Comparison of ENCODE assay signal across 39 cellular contexts in genomic region chr4:179569549-179569948, GRCh38.
"Had no signal": no experiment of that assay in that cellular context is flagged by ENCODE, and none has a peak within 500 bp of the region (broad histone marks: within the 10 kb centered on the region; RNA-seq: fewer than 3 reads in every experiment).

No MANE protein-coding gene starts in this region.

- H3K4me1 ChIP-seq: adrenal gland, ascending aorta, body of pancreas, breast epithelium had no signal

- H3K4me3 Mint-ChIP-seq: activated naive CD4-positive, alpha-beta T cell treated with anti-CD3 and anti-CD28 coated beads for 36 hours; activated naive CD4-positive, alpha-beta T cell treated with anti-CD3 and anti-CD28 coated beads, Interleukin-2, amount 10 ng/mL, durations not matched to agents 7 days and 5 days; activated naive CD4-positive, alpha-beta T cell treated with anti-CD3 and anti-CD28 coated beads, Interleukin-2, amount 50 U/mL, for 24 hours; activated naive CD8-positive, alpha-beta T cell; activated naive CD8-positive, alpha-beta T cell treated with anti-CD3 and anti-CD28 coated beads for 36 hours; activated naive CD8-positive, alpha-beta T cell treated with anti-CD3 and anti-CD28 coated beads, Interleukin-2, amount 10 ng/mL, durations not matched to agents 7 days and 5 days; activated naive CD8-positive, alpha-beta T cell treated with anti-CD3 and anti-CD28 coated beads, Interleukin-2, amount 50 U/mL, for 24 hours; activated T-cell treated with anti-CD3 and anti-CD28 coated beads, Interleukin-2, amount 50 U/mL, for 24 hours; activated T-cell treated with anti-CD3 and anti-CD28 coated beads, Interleukin-2, amount 50 U/mL, for 4 hours; activated T-cell treated with anti-CD3 and anti-CD28 coated beads, Interleukin-2, amount 50 U/mL, for 72 hours; activated T-helper 1 cell treated with anti-CD3 and anti-CD28 coated beads, Interleukin-12 subunit alpha, Interleukin-12 subunit beta, Interleukin-2, Interleukin-4 antibody, amounts not matched to agents 30 ng/mL and 10 ng/mL and 1 ng/mL, durations not matched to agents 14 hours and 24 hours and 36 hours; activated T-helper 17 cell treated with anti-CD3 and anti-CD28 coated beads, Interleukin-2, amount 50 U/mL, for 72 hours; brain; central memory CD8-positive, alpha-beta T cell had no signal

- DNase-seq: activated effector memory CD4-positive, alpha-beta T cell treated with anti-CD3 and anti-CD28 coated beads, Interleukin-2, amount 50 U/mL, for 16 hours; activated effector memory CD4-positive, alpha-beta T cell treated with Interleukin-2 at 50 U/mL for 16 hours; activated gamma-delta T cell; activated gamma-delta T cell treated with Interleukin-2 at 50 U/mL for 16 hours; activated naive CD4-positive, alpha-beta T cell; activated naive CD4-positive, alpha-beta T cell treated with anti-CD3 and anti-CD28 coated beads for 36 hours; activated naive CD4-positive, alpha-beta T cell treated with anti-CD3 and anti-CD28 coated beads, Interleukin-2, amount 10 ng/mL, durations not matched to agents 7 days and 5 days; activated naive CD4-positive, alpha-beta T cell treated with anti-CD3 and anti-CD28 coated beads, Interleukin-2, amount 50 U/mL, for 16 hours; activated naive CD4-positive, alpha-beta T cell treated with Interleukin-2 at 50 U/mL for 16 hours; activated naive CD8-positive, alpha-beta T cell treated with anti-CD3 and anti-CD28 coated beads for 36 hours; activated naive CD8-positive, alpha-beta T cell treated with anti-CD3 and anti-CD28 coated beads, Interleukin-2, amount 10 ng/mL, durations not matched to agents 7 days and 5 days; activated naive CD8-positive, alpha-beta T cell treated with anti-CD3 and anti-CD28 coated beads, Interleukin-2, amount 50 U/mL, for 24 hours; activated T-cell treated with anti-CD3 and anti-CD28 coated beads, Interleukin-2, amount 50 U/mL, for 24 hours; activated T-cell treated with anti-CD3 and anti-CD28 coated beads, Interleukin-2, amount 50 U/mL, for 4 hours; activated T-cell treated with anti-CD3 and anti-CD28 coated beads, Interleukin-2, amount 50 U/mL, for 48 hours; activated T-cell treated with anti-CD3 and anti-CD28 coated beads, Interleukin-2, amount 50 U/mL, for 72 hours; adrenal gland; amniotic stem cell; amygdala; anterior cingulate cortex; aorta; body of pancreas; brain microvascular endothelial cell; caudate nucleus; central memory CD4-positive, alpha-beta T cell; cerebellar nuclear complex had no signal

- H3K27me3 ChIP-seq: adrenal gland, ascending aorta, body of pancreas, brain microvascular endothelial cell, breast epithelium, cardiac muscle cell had no signal

- H3K27ac Mint-ChIP-seq: activated naive CD4-positive, alpha-beta T cell treated with anti-CD3 and anti-CD28 coated beads for 36 hours; activated naive CD4-positive, alpha-beta T cell treated with anti-CD3 and anti-CD28 coated beads, Interleukin-2, amount 10 ng/mL, durations not matched to agents 7 days and 5 days; activated naive CD4-positive, alpha-beta T cell treated with anti-CD3 and anti-CD28 coated beads, Interleukin-2, amount 50 U/mL, for 24 hours; activated naive CD4-positive, alpha-beta T cell treated with anti-CD3 and anti-CD28 coated beads, Interleukin-2, amount 50 U/mL, for 72 hours; activated naive CD8-positive, alpha-beta T cell; activated naive CD8-positive, alpha-beta T cell treated with anti-CD3 and anti-CD28 coated beads for 36 hours; activated naive CD8-positive, alpha-beta T cell treated with anti-CD3 and anti-CD28 coated beads, Interleukin-2, amount 10 ng/mL, durations not matched to agents 7 days and 5 days; activated naive CD8-positive, alpha-beta T cell treated with anti-CD3 and anti-CD28 coated beads, Interleukin-2, amount 50 U/mL, for 24 hours; activated T-cell treated with anti-CD3 and anti-CD28 coated beads, Interleukin-2, amount 50 U/mL, for 24 hours; activated T-helper 1 cell treated with anti-CD3 and anti-CD28 coated beads, Interleukin-12 subunit alpha, Interleukin-12 subunit beta, Interleukin-2, Interleukin-4 antibody, amounts not matched to agents 30 ng/mL and 10 ng/mL and 1 ng/mL, durations not matched to agents 14 hours and 24 hours and 36 hours; activated T-helper 17 cell treated with anti-CD3 and anti-CD28 coated beads, Interleukin-2, amount 50 U/mL, for 72 hours; activated T-helper 2 cell treated with anti-CD3 and anti-CD28 coated beads, Interferon-gamma antibody, Interleukin-2, Interleukin-4, amounts not matched to agents 10 μg/mL and 5 μg/mL and 100 μg/mL, durations not matched to agents 14 hours and 24 hours and 36 hours; brain had no signal

- H3K9me3 ChIP-seq: ascending aorta, body of pancreas had no signal

- ATAC-seq: activated naive CD4-positive, alpha-beta T cell treated with anti-CD3 and anti-CD28 coated beads, Interleukin-2, amount 50 U/mL, for 72 hours; activated naive CD8-positive, alpha-beta T cell treated with anti-CD3 and anti-CD28 coated beads, Interleukin-2, amount 50 U/mL, for 24 hours; activated T-cell treated with anti-CD3 and anti-CD28 coated beads, Interleukin-2, amount 50 U/mL, for 4 hours; activated T-cell treated with anti-CD3 and anti-CD28 coated beads, Interleukin-2, amount 50 U/mL, for 72 hours; activated T-helper 17 cell treated with anti-CD3 and anti-CD28 coated beads, Interleukin-2, amount 50 U/mL, for 72 hours; body of pancreas had no signal

- H3K36me3 ChIP-seq: adrenal gland, ascending aorta, brain microvascular endothelial cell, breast epithelium, cardiac muscle cell had no signal

- H3K4me1 Mint-ChIP-seq: activated naive CD4-positive, alpha-beta T cell treated with anti-CD3 and anti-CD28 coated beads, Interleukin-2, amount 10 ng/mL, durations not matched to agents 7 days and 5 days; activated naive CD4-positive, alpha-beta T cell treated with anti-CD3 and anti-CD28 coated beads, Interleukin-2, amount 50 U/mL, for 24 hours; activated naive CD8-positive, alpha-beta T cell treated with anti-CD3 and anti-CD28 coated beads for 36 hours; activated naive CD8-positive, alpha-beta T cell treated with anti-CD3 and anti-CD28 coated beads, Interleukin-2, amount 10 ng/mL, durations not matched to agents 7 days and 5 days; activated naive CD8-positive, alpha-beta T cell treated with anti-CD3 and anti-CD28 coated beads, Interleukin-2, amount 50 U/mL, for 24 hours; activated T-helper 17 cell treated with anti-CD3 and anti-CD28 coated beads, Interleukin-2, amount 50 U/mL, for 72 hours; brain; central memory CD8-positive, alpha-beta T cell had no signal

- H3K4me3 ChIP-seq: adrenal gland, ascending aorta, body of pancreas, breast epithelium, cardiac muscle cell had no signal

- H3K27me3 Mint-ChIP-seq: activated naive CD4-positive, alpha-beta T cell treated with anti-CD3 and anti-CD28 coated beads, Interleukin-2, amount 10 ng/mL, durations not matched to agents 7 days and 5 days; activated naive CD4-positive, alpha-beta T cell treated with anti-CD3 and anti-CD28 coated beads, Interleukin-2, amount 50 U/mL, for 24 hours; activated naive CD8-positive, alpha-beta T cell; activated naive CD8-positive, alpha-beta T cell treated with anti-CD3 and anti-CD28 coated beads for 36 hours; activated naive CD8-positive, alpha-beta T cell treated with anti-CD3 and anti-CD28 coated beads, Interleukin-2, amount 10 ng/mL, durations not matched to agents 7 days and 5 days; activated naive CD8-positive, alpha-beta T cell treated with anti-CD3 and anti-CD28 coated beads, Interleukin-2, amount 50 U/mL, for 24 hours; activated T-cell treated with anti-CD3 and anti-CD28 coated beads, Interleukin-2, amount 50 U/mL, for 24 hours; activated T-helper 17 cell treated with anti-CD3 and anti-CD28 coated beads, Interleukin-2, amount 50 U/mL, for 72 hours; central memory CD8-positive, alpha-beta T cell had no signal

- FAIRE-seq: astrocyte, bronchial epithelial cell had no signal

- H3K27ac ChIP-seq: adrenal gland, ascending aorta, body of pancreas, brain microvascular endothelial cell, breast epithelium, cardiac muscle cell had no signal

- H3K36me3 Mint-ChIP-seq: activated naive CD4-positive, alpha-beta T cell treated with anti-CD3 and anti-CD28 coated beads, Interleukin-2, amount 10 ng/mL, durations not matched to agents 7 days and 5 days; activated naive CD4-positive, alpha-beta T cell treated with anti-CD3 and anti-CD28 coated beads, Interleukin-2, amount 50 U/mL, for 24 hours; activated naive CD8-positive, alpha-beta T cell; activated naive CD8-positive, alpha-beta T cell treated with anti-CD3 and anti-CD28 coated beads for 36 hours; activated naive CD8-positive, alpha-beta T cell treated with anti-CD3 and anti-CD28 coated beads, Interleukin-2, amount 10 ng/mL, durations not matched to agents 7 days and 5 days had no signal
